ENCODE assay signal across 10 cellular contexts in the genomic region with DNA sequence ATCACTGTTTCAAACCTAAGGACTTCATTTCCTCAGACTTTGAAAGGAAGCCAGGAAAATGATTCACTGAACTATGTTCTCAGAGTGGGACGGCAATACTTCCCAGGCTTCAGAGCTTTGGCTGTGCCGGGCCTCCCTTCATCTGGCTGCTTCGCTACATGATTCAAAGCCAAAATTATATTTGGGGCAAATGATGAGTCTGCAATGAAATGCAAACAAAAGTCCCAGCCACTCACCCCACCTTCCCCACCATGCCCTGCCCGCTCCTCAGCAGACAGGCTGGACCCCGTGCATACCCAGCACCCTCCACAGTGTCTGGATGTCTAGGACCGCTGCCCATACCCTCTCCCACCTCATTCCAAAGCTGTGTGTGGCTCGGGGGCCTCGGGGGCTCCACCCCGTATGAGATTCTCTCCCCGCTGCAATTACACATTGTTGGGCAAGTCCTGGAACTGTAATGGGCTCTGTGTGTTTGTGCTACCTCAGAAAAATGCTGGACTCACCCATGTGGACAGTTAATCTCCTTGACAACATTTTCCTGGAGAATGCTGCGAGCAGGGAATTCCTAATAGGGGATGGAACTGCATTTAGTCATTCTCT. TPM values are rescaled to one million over a fixed set of nuclear protein-coding genes. Genes with fewer than 3 reads are reported as not detected.
DNase-seq lines count a peak whose midpoint lies in the region; ATAC-seq and TF ChIP-seq lines count a peak whose summit lies in the region.
"Had no signal": no experiment of that assay in that cellular context is flagged by ENCODE, and none has a peak within 500 bp of the region (broad histone marks: within the 10 kb centered on the region; RNA-seq: fewer than 3 reads in every experiment).

No MANE protein-coding gene starts in this region.

- peaks cover 47% of the 10 kb centered on the region for H3K4me1 Mint-ChIP-seq in stimulated activated naive CD8-positive, alpha-beta T cell treated with anti-CD3 and anti-CD28 coated beads, Interleukin-15, Interleukin-2, amounts not matched to agents 100 ng/mL and 50 ng/mL, for 24 hours (ENCODE audit: low read depth)
- H3K4me1 Mint-ChIP-seq in stimulated activated naive CD8-positive, alpha-beta T cell treated with anti-CD3 and anti-CD28 coated beads, Interleukin-15, amount 100 ng/mL, for 72 hours: peaks cover 52% of the 10 kb centered on the region

- no peaks in the 10 kb centered on the region for H3K27me3 Mint-ChIP-seq in stimulated activated naive CD8-positive, alpha-beta T cell treated with anti-CD3 and anti-CD28 coated beads, Interleukin-15, Interleukin-2, amounts not matched to agents 100 ng/mL and 50 ng/mL, for 24 hours
- no peaks in the 10 kb centered on the region for H3K27me3 Mint-ChIP-seq in stimulated activated naive CD8-positive, alpha-beta T cell treated with anti-CD3 and anti-CD28 coated beads, Interleukin-15, amount 100 ng/mL, for 72 hours

- H3K4me3 Mint-ChIP-seq in stimulated activated naive CD8-positive, alpha-beta T cell treated with anti-CD3 and anti-CD28 coated beads, Interleukin-15, Interleukin-2, amounts not matched to agents 100 ng/mL and 50 ng/mL, for 24 hours: no peak overlapping the region
- H3K4me3 Mint-ChIP-seq in stimulated activated naive CD8-positive, alpha-beta T cell treated with anti-CD3 and anti-CD28 coated beads, Interleukin-15, amount 100 ng/mL, for 72 hours: no peak overlapping the region
- H3K4me3 Mint-ChIP-seq: B cell had no signal

- peaks cover 42% of the 10 kb centered on the region for H3K36me3 Mint-ChIP-seq in stimulated activated naive CD8-positive, alpha-beta T cell treated with anti-CD3 and anti-CD28 coated beads, Interleukin-15, Interleukin-2, amounts not matched to agents 100 ng/mL and 50 ng/mL, for 24 hours (ENCODE audit: low read depth)

- no peak for TF ChIP-seq CTCF in omental fat pad (IDR thresholded peaks at IDR 0.05)

- H3K27ac Mint-ChIP-seq in stimulated activated naive CD8-positive, alpha-beta T cell treated with anti-CD3 and anti-CD28 coated beads, Interleukin-15, Interleukin-2, amounts not matched to agents 100 ng/mL and 50 ng/mL, for 24 hours: peak overlapping the region; percentile 92
- peak overlapping the region in 1 of 2 donors; percentile 44 for H3K27ac Mint-ChIP-seq in stimulated activated naive CD8-positive, alpha-beta T cell treated with anti-CD3 and anti-CD28 coated beads, Interleukin-15, amount 100 ng/mL, for 72 hours
- H3K27ac Mint-ChIP-seq: B cell had no signal

- no peak for ATAC-seq in stimulated activated naive CD8-positive, alpha-beta T cell treated with anti-CD3 and anti-CD28 coated beads, Interleukin-15, amount 100 ng/mL, for 72 hours
- ATAC-seq in omental fat pad (ENCODE audit: low FRiP score) (peak; percentile 94), GM21528 (IDR thresholded peaks at IDR 0.05; ENCODE audit: low FRiP score, unreplicated experiment) (no peak), HG03097 (IDR thresholded peaks at IDR 0.05; ENCODE audit: low FRiP score, unreplicated experiment) (no peak), HG03342 (IDR thresholded peaks at IDR 0.05; ENCODE audit: unreplicated experiment) (no peak)

- H3K9me3 Mint-ChIP-seq in stimulated activated naive CD8-positive, alpha-beta T cell treated with anti-CD3 and anti-CD28 coated beads, Interleukin-15, Interleukin-2, amounts not matched to agents 100 ng/mL and 50 ng/mL, for 24 hours: peaks cover 13% of the 10 kb centered on the region
- H3K9me3 Mint-ChIP-seq in stimulated activated naive CD8-positive, alpha-beta T cell treated with anti-CD3 and anti-CD28 coated beads, Interleukin-15, amount 100 ng/mL, for 72 hours: peaks cover 15 to 17% of the 10 kb centered on the region in 2 donors

- DNase-seq in stimulated activated naive CD8-positive, alpha-beta T cell treated with anti-CD3 and anti-CD28 coated beads, Interleukin-15, amount 100 ng/mL, for 72 hours: no peak
- DNase-seq in fibroblast of the conjunctiva (ENCODE audit: low read depth) (peak; percentile 89), omental fat pad (ENCODE audit: low spot score) (no peak)
- DNase-seq in stimulated activated CD4-positive, alpha-beta T cell treated with anti-CD3 and anti-CD28 coated beads, Interleukin-1b, Interleukin-23, amount 100 ng/mL, for 48 hours: no peak
- DNase-seq: activated naive CD4-positive, alpha-beta T cell treated with anti-CD3 and anti-CD28 coated beads, Interleukin-2, amount 50 U/mL, for 16 hours had no signal

RNA-seq across cellular contexts. Expression of a gene that starts 32.2 kb away (rescaled TPM):
- total RNA-seq in omental fat pad: 10 to 100 TPM in 3 of 4 donors, 1 to 10 TPM in 1; 8.4 to 19.3 (median 16.5) TPM
